Comparison of ENCODE assay signal across 9 cellular contexts in the genomic region with DNA sequence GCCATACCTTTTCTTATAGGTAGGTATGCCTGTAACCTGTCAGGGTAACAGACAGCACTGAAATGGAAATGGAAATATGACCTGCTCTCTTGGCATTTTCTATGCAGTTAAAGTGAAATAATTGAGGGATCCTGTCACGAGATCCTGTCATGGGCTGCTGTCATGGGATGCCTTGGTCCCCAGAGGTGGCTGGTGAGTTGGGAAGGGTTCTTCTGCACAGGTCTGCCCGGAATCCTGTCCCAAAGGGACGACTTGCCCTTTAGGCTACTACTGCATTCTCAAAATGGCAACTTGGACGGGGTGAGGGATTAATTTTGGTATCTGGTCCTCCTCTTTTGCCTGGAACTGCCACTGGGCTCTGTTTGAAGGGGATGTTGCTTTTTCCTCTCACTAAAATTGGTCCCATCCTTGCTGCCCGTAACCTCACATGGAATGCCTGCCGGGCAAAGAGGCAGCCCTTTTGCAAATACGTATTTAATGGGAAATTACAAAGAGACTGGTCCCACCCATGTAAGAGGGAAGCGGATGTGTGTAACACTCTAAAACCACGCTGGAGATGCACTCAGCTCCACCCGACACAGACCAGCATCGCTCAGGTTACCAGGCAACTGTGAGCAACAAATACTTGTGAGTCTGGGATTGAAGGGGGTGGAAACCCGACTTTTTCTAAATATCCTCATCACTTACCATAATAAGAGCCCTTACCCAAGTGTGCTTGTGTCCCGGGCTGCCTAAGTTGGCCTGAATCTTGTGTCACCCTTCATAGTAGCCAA. TPM values are rescaled to one million over a fixed set of nuclear protein-coding genes. Genes with fewer than 3 reads are reported as not detected.
A peak's percentile ranks its signal among the peaks of the same experiment; 100 is the strongest.
DNase-seq lines count a peak whose midpoint lies in the region; ATAC-seq and TF ChIP-seq lines count a peak whose summit lies in the region.
"Had no signal": no experiment of that assay in that cellular context is flagged by ENCODE, and none has a peak within 500 bp of the region (broad histone marks: within the 10 kb centered on the region; RNA-seq: fewer than 3 reads in every experiment).

No MANE protein-coding gene starts in this region.

- TF ChIP-seq CTCF in fibroblast of pulmonary artery (IDR thresholded peaks at IDR 0.05; ENCODE audit: low read length, missing control alignments) = no peak
- no peak for TF ChIP-seq CTCF in spleen (IDR thresholded peaks at IDR 0.05 in 8 of 11, conservative IDR thresholded peaks at IDR 0.05 in 3 of 11)
- no peak for TF ChIP-seq CTCF in GM20000 (IDR thresholded peaks at IDR 0.05; ENCODE audit: extremely low read depth, missing control alignments)

- no peaks in the 10 kb centered on the region for H3K9me3 Mint-ChIP-seq in activated CD8-positive, alpha-beta T cell treated with anti-CD3 and anti-CD28 coated beads, Interleukin-2, amount 10 ng/mL, durations not matched to agents 7 days and 5 days (ENCODE audit: insufficient read depth)

- H3K4me1 ChIP-seq in spleen = peaks cover 7 to 87% (median 59%) of the 10 kb centered on the region in 6 donors

- DNase-seq in GM04504 (ENCODE audit: low read depth) (peak; percentile 88), fibroblast of pulmonary artery (ENCODE audit: low read depth) (peak; percentile 68), spleen (peak; percentile 71), GM20000 (ENCODE audit: low spot score) (no peak), DMS79 (lab: John Stamatoyannopoulos, UW) (no peak)
- DNase-seq in activated CD8-positive, alpha-beta T cell treated with anti-CD3 and anti-CD28 coated beads, Interleukin-2, amount 10 ng/mL, durations not matched to agents 7 days and 5 days = peak; percentile 80

- H3K27ac ChIP-seq in spleen = peak overlapping the region in 7 of 8 donors; percentile 3 to 80 (median 65)

- H3K9me3 ChIP-seq in spleen = no peaks in the 10 kb centered on the region

- H3K27me3 ChIP-seq in spleen (replicated peaks in 1 of 7) = no peaks in the 10 kb centered on the region

- ATAC-seq in activated CD8-positive, alpha-beta T cell treated with anti-CD3 and anti-CD28 coated beads, Interleukin-2, amount 10 ng/mL, durations not matched to agents 7 days and 5 days = peak; percentile 85
- ATAC-seq in GM19455 (IDR thresholded peaks at IDR 0.05; ENCODE audit: unreplicated experiment) (no peak), GM21786 (IDR thresholded peaks at IDR 0.05; ENCODE audit: unreplicated experiment) (no peak)

- intact Hi-C loops in spleen (cut with DNase I; ENCODE audit: low total_unique reads) = no loop called here

- H3K36me3 ChIP-seq in spleen = peaks cover 0 to 38% (median 4%) of the 10 kb centered on the region in 6 donors

- CTCF ChIA-PET in activated CD8-positive, alpha-beta T cell treated with anti-CD3 and anti-CD28 coated beads, Interleukin-2, amount 10 ng/mL, durations not matched to agents 7 days and 5 days (lab: Charles Lee) = interaction anchor here (1.2 to 1.7 kb wide), 3 partner anchors 15 to 274 kb away, joined by 3 to 6 read pairs (median 4); no protein-coding TSS in a partner anchor

- H3K27ac Mint-ChIP-seq in activated CD8-positive, alpha-beta T cell treated with anti-CD3 and anti-CD28 coated beads, Interleukin-2, amount 10 ng/mL, durations not matched to agents 7 days and 5 days = peak overlapping the region; percentile 71
- H3K27ac Mint-ChIP-seq: brain had no signal

- no peak for TF ChIP-seq POLR2A in spleen (IDR thresholded peaks at IDR 0.05)

- H3K4me3 ChIP-seq in fibroblast of pulmonary artery (replicated peaks; ENCODE audit: low read depth, low read length) (no peak overlapping the region), spleen (peak overlapping the region in 1 of 8 donors; percentile 36)

- POLR2A ChIA-PET in activated CD8-positive, alpha-beta T cell treated with anti-CD3 and anti-CD28 coated beads, Interleukin-2, amount 10 ng/mL, durations not matched to agents 7 days and 5 days (lab: Charles Lee) = interaction anchor here (0.7 to 1.0 kb wide), 2 partner anchors 8 to 26 kb away, joined by 3 read pairs; no protein-coding TSS in a partner anchor

- peaks cover 15% of the 10 kb centered on the region for H3K36me3 Mint-ChIP-seq in activated CD8-positive, alpha-beta T cell treated with anti-CD3 and anti-CD28 coated beads, Interleukin-2, amount 10 ng/mL, durations not matched to agents 7 days and 5 days (ENCODE audit: low read depth)

- peaks cover 46% of the 10 kb centered on the region for H3K4me1 Mint-ChIP-seq in activated CD8-positive, alpha-beta T cell treated with anti-CD3 and anti-CD28 coated beads, Interleukin-2, amount 10 ng/mL, durations not matched to agents 7 days and 5 days (ENCODE audit: low read depth)

- WGBS in spleen, 5 donors = 48 to 67% (median 63%) methylated on average over 13 of the region's 13 CpGs

- H3K27me3 Mint-ChIP-seq in activated CD8-positive, alpha-beta T cell treated with anti-CD3 and anti-CD28 coated beads, Interleukin-2, amount 10 ng/mL, durations not matched to agents 7 days and 5 days (ENCODE audit: low read depth) = no peaks in the 10 kb centered on the region
- H3K27me3 Mint-ChIP-seq: brain had no signal

- peak overlapping the region; percentile 42 for H3K4me3 Mint-ChIP-seq in activated CD8-positive, alpha-beta T cell treated with anti-CD3 and anti-CD28 coated beads, Interleukin-2, amount 10 ng/mL, durations not matched to agents 7 days and 5 days
- H3K4me3 Mint-ChIP-seq: brain had no signal

RNA-seq across cellular contexts. Expression of a gene that starts 47.5 kb away (rescaled TPM):
- 10 to 100 TPM; 17.6 to 18.1 TPM for total RNA-seq in activated CD8-positive, alpha-beta T cell treated with anti-CD3 and anti-CD28 coated beads, Interleukin-2, amount 10 ng/mL, durations not matched to agents 7 days and 5 days
- 10 to 100 TPM; 44.4 to 92.7 (median 60.0) TPM for total RNA-seq in spleen
- polyA plus RNA-seq in spleen = 10 to 100 TPM; 14.5 to 29.7 (median 15.9) TPM

Comparison
In these comparisons a context has a peak if more than half of its experiments do, and no peak if none do; other contexts are left out.
1. DNase-seq: peak in GM04504 (single experiment), activated CD8-positive, alpha-beta T cell treated with anti-CD3 and anti-CD28 coated beads, Interleukin-2, amount 10 ng/mL, durations not matched to agents 7 days and 5 days (single experiment), fibroblast of pulmonary artery (single experiment) and spleen (single experiment); none in GM20000 (single experiment) and DMS79 (single experiment).